ENCODE assay signal across 3 cellular contexts in the genomic region with DNA sequence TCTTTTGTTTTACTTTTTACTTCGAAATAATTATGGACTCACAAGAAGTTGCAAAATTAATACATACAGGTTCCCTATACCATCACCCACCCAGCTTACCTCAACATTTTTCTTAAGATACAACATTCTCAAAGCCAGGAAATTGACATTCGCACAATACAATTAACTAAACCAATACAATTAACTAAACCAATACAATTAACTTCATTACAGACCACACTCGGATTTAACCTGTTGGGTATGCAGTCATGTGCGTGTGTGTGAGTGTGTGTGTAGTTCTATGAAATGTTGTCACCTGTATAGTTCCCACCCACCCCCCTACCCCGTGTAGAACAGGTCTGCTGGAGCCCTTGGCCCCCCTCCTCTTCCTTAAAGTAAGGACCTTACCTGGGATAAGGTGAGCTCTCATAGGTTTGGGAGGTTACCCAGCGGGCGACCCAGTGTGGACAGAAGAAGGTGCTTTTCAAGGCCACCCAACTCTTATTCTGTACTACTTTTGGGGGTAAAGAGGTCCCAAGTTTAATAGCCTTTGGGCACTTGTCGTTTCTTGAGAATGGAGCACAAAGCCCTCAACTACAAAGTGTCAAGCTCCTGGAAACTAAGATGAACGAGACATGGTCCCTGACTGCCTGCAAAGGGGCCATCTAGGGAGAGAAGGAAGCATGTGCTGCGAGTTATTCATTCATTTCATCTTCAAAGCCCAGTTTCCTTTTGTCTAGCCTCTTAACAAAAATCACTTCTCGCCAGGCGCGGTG.
TF ChIP-seq lines count a peak whose summit lies in the region.

No MANE protein-coding gene starts in this region.

TF ChIP-seq in A549, 52 proteins besides CTCF, POLR2A, EP300 and RAD21:
- TF ChIP-seq FOSL2 (IDR thresholded peaks at IDR 0.05), result no peak
- TF ChIP-seq FOSL2 (CRISPR knock-in tag; IDR thresholded peaks at IDR 0.05), result no peak
- TF ChIP-seq, protein P1, sequence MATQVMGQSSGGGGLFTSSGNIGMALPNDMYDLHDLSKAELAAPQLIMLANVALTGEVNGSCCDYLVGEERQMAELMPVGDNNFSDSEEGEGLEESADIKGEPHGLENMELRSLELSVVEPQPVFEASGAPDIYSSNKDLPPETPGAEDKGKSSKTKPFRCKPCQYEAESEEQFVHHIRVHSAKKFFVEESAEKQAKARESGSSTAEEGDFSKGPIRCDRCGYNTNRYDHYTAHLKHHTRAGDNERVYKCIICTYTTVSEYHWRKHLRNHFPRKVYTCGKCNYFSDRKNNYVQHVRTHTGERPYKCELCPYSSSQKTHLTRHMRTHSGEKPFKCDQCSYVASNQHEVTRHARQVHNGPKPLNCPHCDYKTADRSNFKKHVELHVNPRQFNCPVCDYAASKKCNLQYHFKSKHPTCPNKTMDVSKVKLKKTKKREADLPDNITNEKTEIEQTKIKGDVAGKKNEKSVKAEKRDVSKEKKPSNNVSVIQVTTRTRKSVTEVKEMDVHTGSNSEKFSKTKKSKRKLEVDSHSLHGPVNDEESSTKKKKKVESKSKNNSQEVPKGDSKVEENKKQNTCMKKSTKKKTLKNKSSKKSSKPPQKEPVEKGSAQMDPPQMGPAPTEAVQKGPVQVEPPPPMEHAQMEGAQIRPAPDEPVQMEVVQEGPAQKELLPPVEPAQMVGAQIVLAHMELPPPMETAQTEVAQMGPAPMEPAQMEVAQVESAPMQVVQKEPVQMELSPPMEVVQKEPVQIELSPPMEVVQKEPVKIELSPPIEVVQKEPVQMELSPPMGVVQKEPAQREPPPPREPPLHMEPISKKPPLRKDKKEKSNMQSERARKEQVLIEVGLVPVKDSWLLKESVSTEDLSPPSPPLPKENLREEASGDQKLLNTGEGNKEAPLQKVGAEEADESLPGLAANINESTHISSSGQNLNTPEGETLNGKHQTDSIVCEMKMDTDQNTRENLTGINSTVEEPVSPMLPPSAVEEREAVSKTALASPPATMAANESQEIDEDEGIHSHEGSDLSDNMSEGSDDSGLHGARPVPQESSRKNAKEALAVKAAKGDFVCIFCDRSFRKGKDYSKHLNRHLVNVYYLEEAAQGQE (IDR thresholded peaks at IDR 0.05), result no peak
- TF ChIP-seq NFE2L2 (conservative IDR thresholded peaks at IDR 0.05; ENCODE audit: low read length), result no peak
- TF ChIP-seq HOXB5 (CRISPR knock-in tag; IDR thresholded peaks at IDR 0.05), result no peak
- no peak for TF ChIP-seq TP53 (CRISPR knock-in tag; IDR thresholded peaks at IDR 0.05)
- TF ChIP-seq BCL3 (IDR thresholded peaks at IDR 0.05), result no peak
- TF ChIP-seq KDM5A (IDR thresholded peaks at IDR 0.05), result no peak
- TF ChIP-seq CEBPB (IDR thresholded peaks at IDR 0.05), result no peak
- no peak for TF ChIP-seq SREBF2 (IDR thresholded peaks at IDR 0.05)
- TF ChIP-seq MAFK (IDR thresholded peaks at IDR 0.05; ENCODE audit: partially characterized antibody), result no peak
- no peak for TF ChIP-seq HEYL (CRISPR knock-in tag; IDR thresholded peaks at IDR 0.05)
- no peak for TF ChIP-seq HOXB13 (CRISPR knock-in tag; IDR thresholded peaks at IDR 0.05; ENCODE audit: low read depth)
- TF ChIP-seq EHF (CRISPR knock-in tag; IDR thresholded peaks at IDR 0.05), result no peak

TF ChIP-seq in IMR-90, 13 proteins besides CTCF, POLR2A, EP300 and RAD21:
- TF ChIP-seq FOS (IDR thresholded peaks at IDR 0.05; ENCODE audit: low read depth, low read length) (no peak), MAZ (IDR thresholded peaks at IDR 0.05; ENCODE audit: borderline replicate concordance, low read depth, low read length) (no peak)
TF ChIP-seq in IMR-90: peak in this region for 0.

TF ChIP-seq in GM12878, 131 proteins besides CTCF, POLR2A, EP300 and RAD21:
- TF ChIP-seq MTA2 (IDR thresholded peaks at IDR 0.05; ENCODE audit: low read depth) (no peak), RELB (IDR thresholded peaks at IDR 0.05; ENCODE audit: low read depth) (no peak), CBFB (IDR thresholded peaks at IDR 0.05; ENCODE audit: low read depth) (no peak), NR2C2 (IDR thresholded peaks at IDR 0.05; ENCODE audit: borderline replicate concordance, control insufficient read depth, insufficient read length, low read depth) (no peak), JUNB (IDR thresholded peaks at IDR 0.05) (no peak), RCOR1 (conservative IDR thresholded peaks at IDR 0.05; ENCODE audit: low read depth, low read length) (no peak), HDAC2 (IDR thresholded peaks at IDR 0.05) (no peak), IKZF2 (IDR thresholded peaks at IDR 0.05) (no peak), FOS (IDR thresholded peaks at IDR 0.05; ENCODE audit: borderline replicate concordance, extremely low read depth, insufficient read length) (no peak), TCF7 (IDR thresholded peaks at IDR 0.05; ENCODE audit: borderline replicate concordance) (no peak), ZZZ3 (IDR thresholded peaks at IDR 0.05; ENCODE audit: control insufficient read depth, insufficient read length, low read depth) (no peak)
- TF ChIP-seq, protein P1 (IDR thresholded peaks at IDR 0.05; ENCODE audit: low read depth, low read length), result no peak
